ENCODE assay signal across 16 cellular contexts in the genomic region with DNA sequence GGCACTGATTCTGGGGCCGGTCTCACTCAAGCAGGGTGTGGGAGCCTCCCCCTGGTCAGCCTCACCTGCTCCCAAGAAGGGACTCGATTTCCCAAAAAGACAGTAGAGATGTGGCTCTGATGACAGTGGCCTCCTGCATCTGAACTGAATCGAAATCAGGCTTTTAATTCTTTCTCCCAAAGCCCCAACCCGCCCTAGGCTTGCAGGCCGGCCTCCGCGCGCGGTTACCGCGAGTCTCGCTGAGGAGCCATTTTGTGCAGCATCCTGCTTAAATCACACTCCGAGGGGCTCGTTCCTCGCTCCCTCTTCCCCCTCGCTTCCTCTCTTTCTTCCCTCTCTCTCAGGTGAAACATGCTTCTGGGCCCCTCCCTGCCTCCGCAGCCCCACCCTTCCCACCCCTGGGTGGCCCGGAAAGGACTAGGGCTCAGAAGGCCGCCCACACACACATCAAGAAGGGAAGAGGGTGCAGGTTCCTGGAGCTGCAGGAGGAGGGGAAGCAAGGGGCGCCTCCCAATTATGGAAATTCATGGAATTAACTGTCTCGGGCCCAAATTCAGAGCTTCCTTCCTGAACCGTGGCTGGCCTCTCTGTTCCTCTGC. TPM values are rescaled to one million over a fixed set of nuclear protein-coding genes. Genes with fewer than 3 reads are reported as not detected.
A peak's percentile ranks its signal among the peaks of the same experiment; 100 is the strongest.
DNase-seq lines count a peak whose midpoint lies in the region; ATAC-seq and TF ChIP-seq lines count a peak whose summit lies in the region.
"Had no signal": no experiment of that assay in that cellular context is flagged by ENCODE, and none has a peak within 500 bp of the region (broad histone marks: within the 10 kb centered on the region; RNA-seq: fewer than 3 reads in every experiment).

No MANE protein-coding gene starts in this region.

- no peak overlapping the region for H2AFZ ChIP-seq in neural progenitor cell (replicated peaks)

- H3K27me3 ChIP-seq in RWPE2 (ENCODE audit: insufficient read depth, poor library complexity, severe bottlenecking) (peaks cover 100% of the 10 kb centered on the region), neural progenitor cell (peaks cover 100% of the 10 kb centered on the region)

- H3K4me2 ChIP-seq in neural progenitor cell, result no peak overlapping the region

- H3K4me3 Mint-ChIP-seq in glutamatergic neuron (ENCODE audit: unreplicated experiment) (peak overlapping the region; percentile 5), neural progenitor cell (peak overlapping the region; percentile 21)
- H3K4me3 Mint-ChIP-seq: B cell; CD4-positive, alpha-beta T cell; HFFc6 had no signal

- no peak overlapping the region for H3K27ac Mint-ChIP-seq in glutamatergic neuron (ENCODE audit: unreplicated experiment)
- no peak overlapping the region for H3K27ac Mint-ChIP-seq in neural progenitor cell
- H3K27ac Mint-ChIP-seq: B cell; CD4-positive, alpha-beta T cell; HFFc6 had no signal

- H3K4me1 Mint-ChIP-seq in glutamatergic neuron (ENCODE audit: low read depth, unreplicated experiment) (peaks cover 25% of the 10 kb centered on the region), neural progenitor cell (peaks cover 31% of the 10 kb centered on the region)

- no peaks in the 10 kb centered on the region for H3K4me1 ChIP-seq in RWPE2 (ENCODE audit: insufficient read depth, poor library complexity, severe bottlenecking)
- H3K4me1 ChIP-seq in neural progenitor cell, result peaks cover 12% of the 10 kb centered on the region

- TF ChIP-seq CTCF in RWPE2 (IDR thresholded peaks at IDR 0.05; ENCODE audit: poor library complexity, severe bottlenecking) (no peak), glutamatergic neuron (IDR thresholded peaks at IDR 0.05; ENCODE audit: partially characterized antibody, unreplicated experiment) (no peak), neural progenitor cell (IDR thresholded peaks at IDR 0.05) (no peak)

- H3K79me2 ChIP-seq in neural progenitor cell (ENCODE audit: low read depth), result no peaks in the 10 kb centered on the region

- H3K36me3 ChIP-seq in RWPE2 (ENCODE audit: low read depth), result no peaks in the 10 kb centered on the region
- no peaks in the 10 kb centered on the region for H3K36me3 ChIP-seq in neural progenitor cell

- H3K27me3 Mint-ChIP-seq in glutamatergic neuron (ENCODE audit: unreplicated experiment) (peaks cover 41% of the 10 kb centered on the region), neural progenitor cell (ENCODE audit: insufficient read depth, low read depth) (peaks cover 85% of the 10 kb centered on the region)

- no peak overlapping the region for H3K9ac ChIP-seq in neural progenitor cell

- H4K20me1 ChIP-seq in neural progenitor cell (ENCODE audit: low read depth), result peaks cover 99% of the 10 kb centered on the region

- no peak overlapping the region for H3K4me3 ChIP-seq in RWPE2 (ENCODE audit: severe bottlenecking)
- no peak overlapping the region for H3K4me3 ChIP-seq in neural progenitor cell

- peaks cover 27% of the 10 kb centered on the region for H3F3A ChIP-seq in neural progenitor cell (ENCODE audit: low read depth)

- peaks cover 21% of the 10 kb centered on the region for H3K9me3 Mint-ChIP-seq in glutamatergic neuron (ENCODE audit: unreplicated experiment)
- H3K9me3 Mint-ChIP-seq in neural progenitor cell, result peaks cover 10% of the 10 kb centered on the region
- H3K9me3 Mint-ChIP-seq: CD4-positive, alpha-beta T cell; HFFc6 had no signal

- DNase-seq in RWPE2 (ENCODE audit: low spot score) (peak; percentile 68), caudate nucleus (lab: John Stamatoyannopoulos, UW) (peak in 37 of 61 donors; percentile 22 to 79 (median 55)), glutamatergic neuron (no peak), neural progenitor cell (ENCODE audit: low spot score) (no peak), amniotic stem cell (lab: John Stamatoyannopoulos, UW) (no peak), RKO (ENCODE audit: low spot score) (no peak)
- DNase-seq: Calu3; CD4-positive, alpha-beta T cell; DMS 273 treated with DMSO at 0.1 percent for 48 hours; DMS79; HCEC 1CT; HFFc6 had no signal

- H3K27ac ChIP-seq in RWPE2 (ENCODE audit: poor library complexity, severe bottlenecking) (no peak overlapping the region), caudate nucleus (ENCODE audit: low read depth, low read length) (peak overlapping the region; percentile 85), neural progenitor cell (no peak overlapping the region)
- H3K27ac ChIP-seq: HL-60 had no signal

- ATAC-seq in RWPE2 (ENCODE audit: low read depth) (no peak), HG03159 (IDR thresholded peaks at IDR 0.05; ENCODE audit: unreplicated experiment) (no peak), SK-N-SH treated with all-trans-retinoic acid at 6 μM for 48 hours (no peak)

- H3K36me3 Mint-ChIP-seq in glutamatergic neuron (ENCODE audit: unreplicated experiment) (peaks cover 4% of the 10 kb centered on the region), neural progenitor cell (no peaks in the 10 kb centered on the region)

- H3K9me3 ChIP-seq in RWPE2 (ENCODE audit: severe bottlenecking), result no peaks in the 10 kb centered on the region
- no peaks in the 10 kb centered on the region for H3K9me3 ChIP-seq in neural progenitor cell (ENCODE audit: low read depth)

TF ChIP-seq in SK-N-SH treated with all-trans-retinoic acid at 6 μM for 48 hours, 23 proteins besides CTCF, POLR2A, EP300 and RAD21 (continues in another document):
- no peak for TF ChIP-seq ESRRG (CRISPR knock-in tag; IDR thresholded peaks at IDR 0.05)
- TF ChIP-seq, protein P1, sequence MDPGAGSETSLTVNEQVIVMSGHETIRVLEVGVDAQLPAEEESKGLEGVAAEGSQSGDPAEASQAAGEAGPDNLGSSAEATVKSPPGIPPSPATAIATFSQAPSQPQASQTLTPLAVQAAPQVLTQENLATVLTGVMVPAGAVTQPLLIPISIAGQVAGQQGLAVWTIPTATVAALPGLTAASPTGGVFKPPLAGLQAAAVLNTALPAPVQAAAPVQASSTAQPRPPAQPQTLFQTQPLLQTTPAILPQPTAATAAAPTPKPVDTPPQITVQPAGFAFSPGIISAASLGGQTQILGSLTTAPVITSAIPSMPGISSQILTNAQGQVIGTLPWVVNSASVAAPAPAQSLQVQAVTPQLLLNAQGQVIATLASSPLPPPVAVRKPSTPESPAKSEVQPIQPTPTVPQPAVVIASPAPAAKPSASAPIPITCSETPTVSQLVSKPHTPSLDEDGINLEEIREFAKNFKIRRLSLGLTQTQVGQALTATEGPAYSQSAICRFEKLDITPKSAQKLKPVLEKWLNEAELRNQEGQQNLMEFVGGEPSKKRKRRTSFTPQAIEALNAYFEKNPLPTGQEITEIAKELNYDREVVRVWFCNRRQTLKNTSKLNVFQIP (CRISPR knock-in tag; IDR thresholded peaks at IDR 0.05; ENCODE audit: borderline replicate concordance, low read depth), result no peak
- TF ChIP-seq TOX (CRISPR knock-in tag; IDR thresholded peaks at IDR 0.05; ENCODE audit: borderline replicate concordance), result no peak
- no peak for TF ChIP-seq ZNF565 (CRISPR knock-in tag; conservative IDR thresholded peaks at IDR 0.05; ENCODE audit: low read depth)
- TF ChIP-seq, protein P2, sequence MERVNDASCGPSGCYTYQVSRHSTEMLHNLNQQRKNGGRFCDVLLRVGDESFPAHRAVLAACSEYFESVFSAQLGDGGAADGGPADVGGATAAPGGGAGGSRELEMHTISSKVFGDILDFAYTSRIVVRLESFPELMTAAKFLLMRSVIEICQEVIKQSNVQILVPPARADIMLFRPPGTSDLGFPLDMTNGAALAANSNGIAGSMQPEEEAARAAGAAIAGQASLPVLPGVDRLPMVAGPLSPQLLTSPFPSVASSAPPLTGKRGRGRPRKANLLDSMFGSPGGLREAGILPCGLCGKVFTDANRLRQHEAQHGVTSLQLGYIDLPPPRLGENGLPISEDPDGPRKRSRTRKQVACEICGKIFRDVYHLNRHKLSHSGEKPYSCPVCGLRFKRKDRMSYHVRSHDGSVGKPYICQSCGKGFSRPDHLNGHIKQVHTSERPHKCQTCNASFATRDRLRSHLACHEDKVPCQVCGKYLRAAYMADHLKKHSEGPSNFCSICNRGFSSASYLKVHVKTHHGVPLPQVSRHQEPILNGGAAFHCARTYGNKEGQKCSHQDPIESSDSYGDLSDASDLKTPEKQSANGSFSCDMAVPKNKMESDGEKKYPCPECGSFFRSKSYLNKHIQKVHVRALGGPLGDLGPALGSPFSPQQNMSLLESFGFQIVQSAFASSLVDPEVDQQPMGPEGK (CRISPR knock-in tag; IDR thresholded peaks at IDR 0.05; ENCODE audit: borderline replicate concordance), result no peak
- no peak for TF ChIP-seq GLIS3 (CRISPR knock-in tag; IDR thresholded peaks at IDR 0.05)
- no peak for TF ChIP-seq ZFP3 (CRISPR knock-in tag; IDR thresholded peaks at IDR 0.05)
- no peak for TF ChIP-seq ARNTL (CRISPR knock-in tag; IDR thresholded peaks at IDR 0.05; ENCODE audit: borderline replicate concordance, low read depth)
- TF ChIP-seq CSRNP3 (CRISPR knock-in tag; IDR thresholded peaks at IDR 0.05), result no peak
- no peak for TF ChIP-seq PPARA (CRISPR knock-in tag; IDR thresholded peaks at IDR 0.05; ENCODE audit: borderline replicate concordance)

RNA-seq across cellular contexts. Expression of gene POLG, which starts 30.9 kb away (rescaled TPM):
- 55.4 TPM for total RNA-seq in glutamatergic neuron (ENCODE audit: unreplicated experiment)
- 25.2 and 43.5 TPM in 2 replicates for total RNA-seq in neural progenitor cell (ENCODE audit: low replicate concordance)

Comparison
In these comparisons a context has a peak if more than half of its experiments do, and no peak if none do; other contexts are left out.
1. DNase-seq: peak in RWPE2 (single experiment) and caudate nucleus (37 of 61); none in glutamatergic neuron (single experiment), neural progenitor cell (single experiment), amniotic stem cell (single experiment) and RKO (single experiment).